In genomic region chr15:70566047-70566835, GRCh38 we compare ENCODE assay signal across 16 cellular contexts.
DNase-seq lines count a peak whose midpoint lies in the region; ATAC-seq and TF ChIP-seq lines count a peak whose summit lies in the region.
"Had no signal": no experiment of that assay in that cellular context is flagged by ENCODE, and none has a peak within 500 bp of the region (broad histone marks: within the 10 kb centered on the region; RNA-seq: fewer than 3 reads in every experiment).

No MANE protein-coding gene starts in this region.

- H3K27ac Mint-ChIP-seq in activated naive CD8-positive, alpha-beta T cell treated with anti-CD3 and anti-CD28 coated beads, Interleukin-2, amount 50 U/mL, for 24 hours, result no peak overlapping the region
- no peak overlapping the region for H3K27ac Mint-ChIP-seq in activated naive CD8-positive, alpha-beta T cell treated with anti-CD3 and anti-CD28 coated beads for 36 hours
- no peak overlapping the region for H3K27ac Mint-ChIP-seq in activated T-helper 17 cell treated with anti-CD3 and anti-CD28 coated beads, Interleukin-2, amount 50 U/mL, for 72 hours
- no peak overlapping the region for H3K27ac Mint-ChIP-seq in CD8-positive, alpha-beta memory T cell

- H3K27me3 ChIP-seq in CD8-positive, alpha-beta memory T cell (ENCODE audit: insufficient read depth, low read length, poor library complexity, severe bottlenecking), result no peaks in the 10 kb centered on the region
- H3K27me3 ChIP-seq: adrenal gland had no signal

- no peak for DNase-seq in activated naive CD8-positive, alpha-beta T cell treated with anti-CD3 and anti-CD28 coated beads, Interleukin-2, amount 50 U/mL, for 24 hours
- DNase-seq in activated naive CD8-positive, alpha-beta T cell treated with anti-CD3 and anti-CD28 coated beads for 36 hours, result no peak
- DNase-seq in astrocyte of the spinal cord (ENCODE audit: low read depth, low spot score) (peak; percentile 26), islet precursor cell (peak; percentile 73), COLO829 (ENCODE audit: low spot score) (no peak)
- DNase-seq in CD8-positive, alpha-beta memory T cell, result no peak
- DNase-seq: activated T-cell treated with anti-CD3 and anti-CD28 coated beads, Interleukin-2, amount 50 U/mL, for 1 hour; cortex of kidney; NCI-H1694; stimulated activated naive CD4-positive, alpha-beta T cell treated with Interleukin-2 at 50 U/mL for 16 hours had no signal

- H3K27ac ChIP-seq in CD8-positive, alpha-beta memory T cell (ENCODE audit: low read depth, low read length), result no peak overlapping the region
- H3K27ac ChIP-seq: adrenal gland, KMS-11, skin epidermis had no signal

- peaks cover 16% of the 10 kb centered on the region for H3K4me1 Mint-ChIP-seq in activated naive CD8-positive, alpha-beta T cell treated with anti-CD3 and anti-CD28 coated beads, Interleukin-2, amount 50 U/mL, for 24 hours
- H3K4me1 Mint-ChIP-seq in activated naive CD8-positive, alpha-beta T cell treated with anti-CD3 and anti-CD28 coated beads for 36 hours, result peaks cover 17% of the 10 kb centered on the region
- H3K4me1 Mint-ChIP-seq in activated T-helper 17 cell treated with anti-CD3 and anti-CD28 coated beads, Interleukin-2, amount 50 U/mL, for 72 hours, result peaks cover 11% of the 10 kb centered on the region
- H3K4me1 Mint-ChIP-seq in CD8-positive, alpha-beta memory T cell, result peaks cover 0 to 4% (median 4%) of the 10 kb centered on the region in 3 donors

- POLR2A ChIA-PET in CD8-positive, alpha-beta memory T cell (lab: Charles Lee), result no interaction called here

- peak; percentile 24 for TF ChIP-seq CTCF in astrocyte of the spinal cord (IDR thresholded peaks at IDR 0.05; ENCODE audit: low read depth, low read length)

- ATAC-seq in activated naive CD8-positive, alpha-beta T cell treated with anti-CD3 and anti-CD28 coated beads, Interleukin-2, amount 50 U/mL, for 24 hours, result peak; percentile 11
- ATAC-seq in GM19467 (IDR thresholded peaks at IDR 0.05; ENCODE audit: unreplicated experiment), result no peak
- no peak for ATAC-seq in activated T-helper 17 cell treated with anti-CD3 and anti-CD28 coated beads, Interleukin-2, amount 50 U/mL, for 72 hours (replicated peaks)
- ATAC-seq: HCT116 had no signal

- H3K4me3 Mint-ChIP-seq in activated naive CD8-positive, alpha-beta T cell treated with anti-CD3 and anti-CD28 coated beads, Interleukin-2, amount 50 U/mL, for 24 hours, result no peak overlapping the region
- H3K4me3 Mint-ChIP-seq in activated naive CD8-positive, alpha-beta T cell treated with anti-CD3 and anti-CD28 coated beads for 36 hours, result no peak overlapping the region
- no peak overlapping the region for H3K4me3 Mint-ChIP-seq in activated T-helper 17 cell treated with anti-CD3 and anti-CD28 coated beads, Interleukin-2, amount 50 U/mL, for 72 hours
- no peak overlapping the region for H3K4me3 Mint-ChIP-seq in CD8-positive, alpha-beta memory T cell

- H3K27me3 Mint-ChIP-seq in activated naive CD8-positive, alpha-beta T cell treated with anti-CD3 and anti-CD28 coated beads, Interleukin-2, amount 50 U/mL, for 24 hours, result no peaks in the 10 kb centered on the region
- H3K27me3 Mint-ChIP-seq in activated naive CD8-positive, alpha-beta T cell treated with anti-CD3 and anti-CD28 coated beads for 36 hours, result no peaks in the 10 kb centered on the region
- H3K27me3 Mint-ChIP-seq in activated T-helper 17 cell treated with anti-CD3 and anti-CD28 coated beads, Interleukin-2, amount 50 U/mL, for 72 hours, result no peaks in the 10 kb centered on the region
- peaks cover 3 to 7% of the 10 kb centered on the region in 2 donors for H3K27me3 Mint-ChIP-seq in CD8-positive, alpha-beta memory T cell

- H3K36me3 ChIP-seq in CD8-positive, alpha-beta memory T cell (ENCODE audit: insufficient read depth, low read length), result no peaks in the 10 kb centered on the region
- H3K36me3 ChIP-seq: adrenal gland had no signal

- in situ Hi-C loops in astrocyte of the spinal cord (cut with HindIII; ENCODE audit: low sequenced_read_pairs), result no loop called here

- H3K4me1 ChIP-seq in CD8-positive, alpha-beta memory T cell (ENCODE audit: insufficient read depth, low read length), result peaks cover 10% of the 10 kb centered on the region
- H3K4me1 ChIP-seq: adrenal gland had no signal

- no peaks in the 10 kb centered on the region for H3K9me3 Mint-ChIP-seq in activated naive CD8-positive, alpha-beta T cell treated with anti-CD3 and anti-CD28 coated beads, Interleukin-2, amount 50 U/mL, for 24 hours
- no peaks in the 10 kb centered on the region for H3K9me3 Mint-ChIP-seq in activated naive CD8-positive, alpha-beta T cell treated with anti-CD3 and anti-CD28 coated beads for 36 hours
- no peaks in the 10 kb centered on the region for H3K9me3 Mint-ChIP-seq in activated T-helper 17 cell treated with anti-CD3 and anti-CD28 coated beads, Interleukin-2, amount 50 U/mL, for 72 hours
- no peaks in the 10 kb centered on the region for H3K9me3 Mint-ChIP-seq in CD8-positive, alpha-beta memory T cell

- CTCF ChIA-PET in CD8-positive, alpha-beta memory T cell (lab: Charles Lee), result no interaction called here

- no peaks in the 10 kb centered on the region for H3K36me3 Mint-ChIP-seq in activated naive CD8-positive, alpha-beta T cell treated with anti-CD3 and anti-CD28 coated beads, Interleukin-2, amount 50 U/mL, for 24 hours (ENCODE audit: low read depth)
- H3K36me3 Mint-ChIP-seq in activated naive CD8-positive, alpha-beta T cell treated with anti-CD3 and anti-CD28 coated beads for 36 hours, result no peaks in the 10 kb centered on the region
- H3K36me3 Mint-ChIP-seq in activated T-helper 17 cell treated with anti-CD3 and anti-CD28 coated beads, Interleukin-2, amount 50 U/mL, for 72 hours (ENCODE audit: low read depth), result no peaks in the 10 kb centered on the region
- no peaks in the 10 kb centered on the region for H3K36me3 Mint-ChIP-seq in CD8-positive, alpha-beta memory T cell

- no peaks in the 10 kb centered on the region for H3K9me3 ChIP-seq in CD8-positive, alpha-beta memory T cell (ENCODE audit: low read length)
- H3K9me3 ChIP-seq: adrenal gland had no signal

- no peak overlapping the region for H3K4me3 ChIP-seq in astrocyte of the spinal cord (ENCODE audit: low read depth, low read length)
- H3K4me3 ChIP-seq in CD8-positive, alpha-beta memory T cell (ENCODE audit: low read length), result no peak overlapping the region
- H3K4me3 ChIP-seq: adrenal gland, skin epidermis had no signal

Comparison
In these comparisons a context has a peak if more than half of its experiments do, and no peak if none do; other contexts are left out.
1. DNase-seq: peak in astrocyte of the spinal cord (single experiment) and islet precursor cell (single experiment); none in activated naive CD8-positive, alpha-beta T cell treated with anti-CD3 and anti-CD28 coated beads, Interleukin-2, amount 50 U/mL, for 24 hours (single experiment), activated naive CD8-positive, alpha-beta T cell treated with anti-CD3 and anti-CD28 coated beads for 36 hours (single experiment), COLO829 (single experiment) and CD8-positive, alpha-beta memory T cell (0 of 5).